ENCODE assay signal across 12 cellular contexts in the genomic region with DNA sequence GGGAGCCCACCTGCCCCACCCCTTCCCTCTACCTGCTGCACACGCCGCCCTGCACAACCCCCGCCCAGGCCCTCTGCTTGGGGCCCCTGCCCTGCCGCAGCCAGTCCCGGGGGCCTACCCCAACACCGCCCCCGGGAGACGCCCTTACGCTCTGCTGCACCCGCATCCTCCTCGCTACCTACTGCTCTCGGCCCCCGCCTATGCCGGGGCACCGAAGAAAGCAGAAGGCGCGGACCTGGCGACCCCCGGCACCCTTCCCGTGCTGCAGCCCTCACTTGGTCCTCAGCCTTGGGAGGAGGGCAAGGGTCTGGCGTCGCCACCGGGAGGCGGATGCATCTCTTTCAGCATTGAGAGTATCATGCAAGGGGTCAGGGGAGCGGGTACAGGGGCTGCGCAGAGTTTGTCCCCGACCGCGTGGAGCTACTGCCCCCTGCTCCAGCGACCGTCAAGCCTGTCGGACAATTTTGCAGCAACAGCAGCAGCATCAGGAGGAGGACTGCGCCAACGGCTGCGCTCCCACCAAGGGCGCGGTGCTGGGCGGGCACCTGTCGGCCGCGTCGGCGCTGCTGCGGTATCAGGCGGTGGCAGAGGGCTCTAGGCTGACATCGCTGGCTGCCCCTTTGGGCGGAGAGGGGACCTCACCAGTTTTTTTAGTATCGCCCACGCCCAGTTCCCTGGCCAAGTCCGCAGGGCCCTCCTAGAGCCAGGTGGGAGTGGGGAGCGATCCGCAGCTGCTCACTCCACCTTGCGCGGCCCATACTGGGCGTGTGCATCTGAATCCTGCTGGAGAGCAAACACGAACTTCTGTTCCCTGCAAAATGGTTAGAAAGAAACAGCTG. TPM values are rescaled to one million over a fixed set of nuclear protein-coding genes. Genes with fewer than 3 reads are reported as not detected.
DNase-seq lines count a peak whose midpoint lies in the region; ATAC-seq lines count a peak whose summit lies in the region.
"Not testable (repeated sequence)": the region's sequence is repeated elsewhere in the genome, so short reads cannot be mapped to it uniquely, and the experiment has no call there.
"Had no signal": no experiment of that assay in that cellular context is flagged by ENCODE, and none has a peak within 500 bp of the region (broad histone marks: within the 10 kb centered on the region; RNA-seq: fewer than 3 reads in every experiment).

No MANE protein-coding gene starts in this region.

- not testable (repeated sequence) for H3K9me3 ChIP-seq in CD4-positive, alpha-beta memory T cell (ENCODE audit: control insufficient read depth in 1 of 2, low read length in 2 of 2); right cardiac atrium (ENCODE audit: control insufficient read depth, low read length); naive thymus-derived CD4-positive, alpha-beta T cell (ENCODE audit: control insufficient read depth in 2 of 3, low read length in 3 of 3)

- H3K4me3 Mint-ChIP-seq in CD4-positive, alpha-beta memory T cell: peak overlapping the region in 5 of 8 donors; percentile 67 to 79 (median 71)
- peak overlapping the region; percentile 68 for H3K4me3 Mint-ChIP-seq in activated CD4-positive, alpha-beta T cell treated with anti-CD3 and anti-CD28 coated beads, Interleukin-2, amount 10 ng/mL, durations not matched to agents 24 days and 14 days
- H3K4me3 Mint-ChIP-seq in activated T-cell treated with anti-CD3 and anti-CD28 coated beads, Interleukin-2, amount 50 U/mL, for 24 hours: peak overlapping the region; percentile 25
- H3K4me3 Mint-ChIP-seq in activated naive CD8-positive, alpha-beta T cell treated with anti-CD3 and anti-CD28 coated beads for 36 hours: peak overlapping the region; percentile 18
- peak overlapping the region in 7 of 10 donors; percentile 64 to 75 (median 67) for H3K4me3 Mint-ChIP-seq in naive thymus-derived CD4-positive, alpha-beta T cell
- peak overlapping the region; percentile 47 for H3K4me3 Mint-ChIP-seq in stimulated activated effector memory CD8-positive, alpha-beta T cell treated with anti-CD3 and anti-CD28 coated beads, Interleukin-12 subunit alpha, Interleukin-12 subunit beta, amount 100 ng/mL, for 72 hours

- not testable (repeated sequence) for H3K9me3 Mint-ChIP-seq in CD4-positive, alpha-beta memory T cell; activated CD4-positive, alpha-beta T cell treated with anti-CD3 and anti-CD28 coated beads, Interleukin-2, amount 10 ng/mL, durations not matched to agents 24 days and 14 days; activated T-cell treated with anti-CD3 and anti-CD28 coated beads, Interleukin-2, amount 50 U/mL, for 24 hours; activated naive CD8-positive, alpha-beta T cell treated with anti-CD3 and anti-CD28 coated beads for 36 hours; naive thymus-derived CD4-positive, alpha-beta T cell; stimulated activated effector memory CD8-positive, alpha-beta T cell treated with anti-CD3 and anti-CD28 coated beads, Interleukin-12 subunit alpha, Interleukin-12 subunit beta, amount 100 ng/mL, for 72 hours

- peaks cover 6 to 23% of the 10 kb centered on the region in 2 donors for H3K27me3 Mint-ChIP-seq in CD4-positive, alpha-beta memory T cell
- H3K27me3 Mint-ChIP-seq in activated CD4-positive, alpha-beta T cell treated with anti-CD3 and anti-CD28 coated beads, Interleukin-2, amount 10 ng/mL, durations not matched to agents 24 days and 14 days: peaks cover 32% of the 10 kb centered on the region
- peaks cover 45% of the 10 kb centered on the region for H3K27me3 Mint-ChIP-seq in activated T-cell treated with anti-CD3 and anti-CD28 coated beads, Interleukin-2, amount 50 U/mL, for 24 hours
- H3K27me3 Mint-ChIP-seq in activated naive CD8-positive, alpha-beta T cell treated with anti-CD3 and anti-CD28 coated beads for 36 hours: peaks cover 45% of the 10 kb centered on the region
- peaks cover 10 to 41% (median 15%) of the 10 kb centered on the region in 5 donors for H3K27me3 Mint-ChIP-seq in naive thymus-derived CD4-positive, alpha-beta T cell

- intact Hi-C loops in CD4-positive, alpha-beta memory T cell (cut with micrococcal nuclease); activated CD4-positive, alpha-beta T cell treated with anti-CD3 and anti-CD28 coated beads, Interleukin-2, amount 10 ng/mL, durations not matched to agents 24 days and 14 days (cut with micrococcal nuclease); right cardiac atrium (cut with DNase I); naive thymus-derived CD4-positive, alpha-beta T cell (cut with micrococcal nuclease): not testable (repeated sequence)

- CTCF ChIA-PET in CD4-positive, alpha-beta memory T cell (lab: Charles Lee; ENCODE audit: partially characterized antibody); naive thymus-derived CD4-positive, alpha-beta T cell (lab: Charles Lee): not testable (repeated sequence)

- peak overlapping the region in 1 of 7 donors; percentile 79 for H3K27ac Mint-ChIP-seq in CD4-positive, alpha-beta memory T cell
- not testable (repeated sequence) for H3K27ac Mint-ChIP-seq in activated CD4-positive, alpha-beta T cell treated with anti-CD3 and anti-CD28 coated beads, Interleukin-2, amount 10 ng/mL, durations not matched to agents 24 days and 14 days; activated naive CD8-positive, alpha-beta T cell treated with anti-CD3 and anti-CD28 coated beads for 36 hours; naive thymus-derived CD4-positive, alpha-beta T cell; stimulated activated effector memory CD8-positive, alpha-beta T cell treated with anti-CD3 and anti-CD28 coated beads, Interleukin-12 subunit alpha, Interleukin-12 subunit beta, amount 100 ng/mL, for 72 hours
- H3K27ac Mint-ChIP-seq in activated T-cell treated with anti-CD3 and anti-CD28 coated beads, Interleukin-2, amount 50 U/mL, for 24 hours: peak overlapping the region; percentile 33

- not testable (repeated sequence) for H3K27me3 ChIP-seq in CD4-positive, alpha-beta memory T cell (ENCODE audit: insufficient read depth, low read length); right cardiac atrium (ENCODE audit: control insufficient read depth, insufficient read depth); naive thymus-derived CD4-positive, alpha-beta T cell (ENCODE audit: control insufficient read depth in 2 of 2, insufficient read depth in 2 of 2, low read length in 2 of 2)
- peaks cover 57% of the 10 kb centered on the region for H3K27me3 ChIP-seq in H7 (ENCODE audit: control insufficient read depth, insufficient read depth, low read length)

- not testable (repeated sequence) for H3K36me3 ChIP-seq in CD4-positive, alpha-beta memory T cell (ENCODE audit: insufficient read depth, low read length); H7 (replicated peaks; ENCODE audit: control insufficient read depth, insufficient read depth, low read length); naive thymus-derived CD4-positive, alpha-beta T cell (ENCODE audit: control insufficient read depth in 2 of 3, insufficient read depth in 3 of 3, low read length in 3 of 3)

- H3K4me3 ChIP-seq in CD4-positive, alpha-beta memory T cell (ENCODE audit: low read length in 2 of 2); H7 (ENCODE audit: insufficient read depth, low read depth, low read length); right cardiac atrium (ENCODE audit: low read length); naive thymus-derived CD4-positive, alpha-beta T cell (ENCODE audit: low read length): not testable (repeated sequence)

- H3K4me1 ChIP-seq in CD4-positive, alpha-beta memory T cell (ENCODE audit: insufficient read depth, low read length); right cardiac atrium (ENCODE audit: control insufficient read depth, insufficient read depth, low read length); naive thymus-derived CD4-positive, alpha-beta T cell (ENCODE audit: control insufficient read depth in 2 of 2, insufficient read depth in 2 of 2, low read length in 2 of 2): not testable (repeated sequence)

- peaks cover 4 to 26% (median 9%) of the 10 kb centered on the region in 4 donors for H3K4me1 Mint-ChIP-seq in CD4-positive, alpha-beta memory T cell
- H3K4me1 Mint-ChIP-seq in activated CD4-positive, alpha-beta T cell treated with anti-CD3 and anti-CD28 coated beads, Interleukin-2, amount 10 ng/mL, durations not matched to agents 24 days and 14 days: peaks cover 19% of the 10 kb centered on the region
- H3K4me1 Mint-ChIP-seq in activated T-cell treated with anti-CD3 and anti-CD28 coated beads, Interleukin-2, amount 50 U/mL, for 24 hours (ENCODE audit: low read depth): peaks cover 23% of the 10 kb centered on the region
- H3K4me1 Mint-ChIP-seq in activated naive CD8-positive, alpha-beta T cell treated with anti-CD3 and anti-CD28 coated beads for 36 hours: peaks cover 13% of the 10 kb centered on the region
- peaks cover 11 to 22% (median 12%) of the 10 kb centered on the region in 7 donors for H3K4me1 Mint-ChIP-seq in naive thymus-derived CD4-positive, alpha-beta T cell
- not testable (repeated sequence) for H3K4me1 Mint-ChIP-seq in stimulated activated effector memory CD8-positive, alpha-beta T cell treated with anti-CD3 and anti-CD28 coated beads, Interleukin-12 subunit alpha, Interleukin-12 subunit beta, amount 100 ng/mL, for 72 hours

- not testable (repeated sequence) for H3K27ac ChIP-seq in CD4-positive, alpha-beta memory T cell (ENCODE audit: low read depth, low read length); right cardiac atrium (ENCODE audit: low read length); naive thymus-derived CD4-positive, alpha-beta T cell (ENCODE audit: low read depth, low read length)

- not testable (repeated sequence) for ATAC-seq in right cardiac atrium; naive thymus-derived CD4-positive, alpha-beta T cell; stimulated activated effector memory CD8-positive, alpha-beta T cell treated with anti-CD3 and anti-CD28 coated beads, Interleukin-12 subunit alpha, Interleukin-12 subunit beta, amount 100 ng/mL, for 72 hours

- POLR2A ChIA-PET in CD4-positive, alpha-beta memory T cell (lab: Charles Lee; ENCODE audit: partially characterized antibody); naive thymus-derived CD4-positive, alpha-beta T cell (lab: Charles Lee): not testable (repeated sequence)

- H3K36me3 Mint-ChIP-seq in CD4-positive, alpha-beta memory T cell; activated CD4-positive, alpha-beta T cell treated with anti-CD3 and anti-CD28 coated beads, Interleukin-2, amount 10 ng/mL, durations not matched to agents 24 days and 14 days (ENCODE audit: low read depth); activated T-cell treated with anti-CD3 and anti-CD28 coated beads, Interleukin-2, amount 50 U/mL, for 24 hours (ENCODE audit: low read depth); activated naive CD8-positive, alpha-beta T cell treated with anti-CD3 and anti-CD28 coated beads for 36 hours; naive thymus-derived CD4-positive, alpha-beta T cell; stimulated activated effector memory CD8-positive, alpha-beta T cell treated with anti-CD3 and anti-CD28 coated beads, Interleukin-12 subunit alpha, Interleukin-12 subunit beta, amount 100 ng/mL, for 72 hours: not testable (repeated sequence)

- DNase-seq in CD4-positive, alpha-beta memory T cell; activated naive CD8-positive, alpha-beta T cell treated with anti-CD3 and anti-CD28 coated beads for 36 hours; stimulated activated effector memory CD8-positive, alpha-beta T cell treated with anti-CD3 and anti-CD28 coated beads, Interleukin-12 subunit alpha, Interleukin-12 subunit beta, amount 100 ng/mL, for 72 hours (ENCODE audit: low spot score in 2 of 2): not testable (repeated sequence)
- DNase-seq in H7 (peak; percentile 18), right cardiac atrium (peak in 2 of 3 donors; percentile 9 to 37)
- DNase-seq in activated CD4-positive, alpha-beta T cell treated with anti-CD3 and anti-CD28 coated beads, Interleukin-2, amount 10 ng/mL, durations not matched to agents 24 days and 14 days: peak; percentile 62
- DNase-seq in activated T-cell treated with anti-CD3 and anti-CD28 coated beads, Interleukin-2, amount 50 U/mL, for 24 hours: peak; percentile 48
- DNase-seq in naive thymus-derived CD4-positive, alpha-beta T cell: peak in 2 of 9 donors; percentile 20 to 25

- 5% methylated on average over 51 of the region's 56 CpGs for WGBS in right cardiac atrium

RNA-seq across cellular contexts. Expression of a gene that starts 1.6 kb away (rescaled TPM):
- total RNA-seq in CD4-positive, alpha-beta memory T cell: under 1 TPM; 0.42 to 0.52 TPM
- polyA plus RNA-seq in CD4-positive, alpha-beta memory T cell: not detected
- total RNA-seq in H7 (2014; rRNA removed; shearing (Covaris generic)): not detected in 2 replicates
- total RNA-seq in activated CD4-positive, alpha-beta T cell treated with anti-CD3 and anti-CD28 coated beads, Interleukin-2, amount 10 ng/mL, durations not matched to agents 24 days and 14 days: 0.17 and 0.30 TPM in 2 replicates
- under 1 TPM; 0.16 to 0.18 TPM for total RNA-seq in activated naive CD8-positive, alpha-beta T cell treated with anti-CD3 and anti-CD28 coated beads for 36 hours
- total RNA-seq in right cardiac atrium: under 1 TPM in 2 of 4 donors, not detected in 2; 0.11 to 0.18 TPM
- 0.07 TPM for polyA plus RNA-seq in right cardiac atrium
- under 1 TPM in 4 of 5 experiments, not detected in 1; 0.16 to 0.60 (median 0.35) TPM for total RNA-seq in naive thymus-derived CD4-positive, alpha-beta T cell
- not detected for polyA plus RNA-seq in naive thymus-derived CD4-positive, alpha-beta T cell
- total RNA-seq: A673, GM23248, Right ventricle myocardium superior had no signal
- polyA plus RNA-seq: GM23248, IgD-negative memory B cell had no signal

Comparison
In these comparisons a context has a peak if more than half of its experiments do, and no peak if none do; other contexts are left out.
1. H3K4me3 Mint-ChIP-seq: peak in every context shown above with its lines; median percentile 71 in CD4-positive, alpha-beta memory T cell; 68 in activated CD4-positive, alpha-beta T cell treated with anti-CD3 and anti-CD28 coated beads, Interleukin-2, amount 10 ng/mL, durations not matched to agents 24 days and 14 days; 67 in naive thymus-derived CD4-positive, alpha-beta T cell; 47 in stimulated activated effector memory CD8-positive, alpha-beta T cell treated with anti-CD3 and anti-CD28 coated beads, Interleukin-12 subunit alpha, Interleukin-12 subunit beta, amount 100 ng/mL, for 72 hours; 25 in activated T-cell treated with anti-CD3 and anti-CD28 coated beads, Interleukin-2, amount 50 U/mL, for 24 hours; 18 in activated naive CD8-positive, alpha-beta T cell treated with anti-CD3 and anti-CD28 coated beads for 36 hours.